Comparison of ENCODE assay signal across 12 cellular contexts in the genomic region with DNA sequence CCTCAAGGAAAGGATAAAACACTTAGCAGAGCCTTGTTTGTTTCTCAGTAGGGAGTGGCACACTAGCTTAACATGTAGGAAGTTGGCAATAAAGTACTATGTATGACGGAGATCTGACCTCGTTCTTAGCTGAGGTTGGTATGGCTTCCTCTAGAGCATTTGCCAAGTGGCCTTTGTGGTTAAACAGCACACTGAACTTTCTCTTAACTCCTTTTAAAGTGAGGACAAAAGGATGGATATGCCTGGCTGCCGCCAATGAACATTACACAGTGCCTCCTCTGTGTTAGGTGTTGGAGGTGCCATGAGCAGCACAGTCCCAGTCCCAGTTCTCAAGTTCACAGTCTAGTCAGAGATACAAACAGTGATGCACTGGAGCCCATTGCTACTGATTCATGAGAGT. TPM values are rescaled to one million over a fixed set of nuclear protein-coding genes. Genes with fewer than 3 reads are reported as not detected.
DNase-seq lines count a peak whose midpoint lies in the region; ATAC-seq, FAIRE-seq and TF ChIP-seq lines count a peak whose summit lies in the region.
"Had no signal": no experiment of that assay in that cellular context is flagged by ENCODE, and none has a peak within 500 bp of the region (broad histone marks: within the 10 kb centered on the region; RNA-seq: fewer than 3 reads in every experiment).

No MANE protein-coding gene starts in this region.

- peak overlapping the region; percentile 29 for H3K4me3 Mint-ChIP-seq in activated CD4-positive, alpha-beta memory T cell treated with anti-CD3 and anti-CD28 coated beads for 36 hours
- H3K4me3 Mint-ChIP-seq: memory B cell had no signal

- peak overlapping the region; percentile 88 for H3K27ac Mint-ChIP-seq in activated CD4-positive, alpha-beta memory T cell treated with anti-CD3 and anti-CD28 coated beads for 36 hours
- H3K27ac Mint-ChIP-seq: memory B cell had no signal

- no peaks in the 10 kb centered on the region; the same call in 1 of the 2 replicates for H3K9me3 ChIP-seq in HAP-1

- no peaks in the 10 kb centered on the region for H3K9me3 Mint-ChIP-seq in activated CD4-positive, alpha-beta memory T cell treated with anti-CD3 and anti-CD28 coated beads for 36 hours
- H3K9me3 Mint-ChIP-seq: memory B cell had no signal

- TF ChIP-seq CTCF in AG10803 (conservative IDR thresholded peaks at IDR 0.05; ENCODE audit: low read length): no peak
- no peak for TF ChIP-seq CTCF in fibroblast of the aortic adventitia (IDR thresholded peaks at IDR 0.05; ENCODE audit: insufficient read depth, low read length)

- CTCF ChIA-PET in activated CD4-positive, alpha-beta memory T cell treated with anti-CD3 and anti-CD28 coated beads for 36 hours (lab: Charles Lee): interaction anchor here (1.3 to 1.5 kb wide), 2 partner anchors 8 to 109 kb away, joined by 3 to 6 read pairs; no protein-coding TSS in a partner anchor

- FAIRE-seq in GM19239 (lab: Jason Lieb, UNC): peak; percentile 84

- H3K36me3 Mint-ChIP-seq in activated CD4-positive, alpha-beta memory T cell treated with anti-CD3 and anti-CD28 coated beads for 36 hours: no peaks in the 10 kb centered on the region
- H3K36me3 Mint-ChIP-seq: memory B cell had no signal

- no peaks in the 10 kb centered on the region for H3K27me3 Mint-ChIP-seq in activated CD4-positive, alpha-beta memory T cell treated with anti-CD3 and anti-CD28 coated beads for 36 hours
- H3K27me3 Mint-ChIP-seq: memory B cell had no signal

- intact Hi-C loops in activated CD4-positive, alpha-beta memory T cell treated with anti-CD3 and anti-CD28 coated beads for 36 hours (cut with micrococcal nuclease): loop anchor here (5.0 to 10.0 kb wide), 4 partner anchors 41 to 468 kb away; no protein-coding TSS in a partner anchor

- no peak overlapping the region for H3K4me3 ChIP-seq in AG10803 (ENCODE audit: low read length)
- H3K4me3 ChIP-seq in fibroblast of the aortic adventitia (ENCODE audit: low read depth, low read length): no peak overlapping the region
- no peak overlapping the region for H3K4me3 ChIP-seq in HAP-1

- DNase-seq in AG10803 (ENCODE audit: low read depth) (peak; percentile 0), GM19239 (ENCODE audit: insufficient read length, low spot score) (no peak), fibroblast of the aortic adventitia (ENCODE audit: low read depth) (peak; percentile 7), amygdala (lab: John Stamatoyannopoulos, UW) (no peak), HAP-1 (ENCODE audit: low spot score in 2 of 2) (no peak), epidermal melanocyte (ENCODE audit: insufficient read length, low spot score) (no peak)
- DNase-seq in activated CD4-positive, alpha-beta memory T cell treated with anti-CD3 and anti-CD28 coated beads for 36 hours: peak; percentile 37
- DNase-seq: cortex of kidney, glutamatergic neuron, retina had no signal

- no peak for ATAC-seq in GM19324 (IDR thresholded peaks at IDR 0.05; ENCODE audit: low FRiP score, unreplicated experiment)

- no peaks in the 10 kb centered on the region for H3K27me3 ChIP-seq in HAP-1 (ENCODE audit: low read depth)

- no peaks in the 10 kb centered on the region for H3K4me1 ChIP-seq in HAP-1

- in situ Hi-C loops in HAP-1 (cut with MboI; ENCODE audit: low sequenced_read_pairs): no loop called here

- POLR2A ChIA-PET in activated CD4-positive, alpha-beta memory T cell treated with anti-CD3 and anti-CD28 coated beads for 36 hours (lab: Charles Lee): interaction anchor here (0.8 kb wide), 1 partner anchor 65 kb away, joined by 3 read pairs; no protein-coding TSS in a partner anchor

- H3K36me3 ChIP-seq in HAP-1 (replicated peaks): no peaks in the 10 kb centered on the region

- H3K4me1 Mint-ChIP-seq in activated CD4-positive, alpha-beta memory T cell treated with anti-CD3 and anti-CD28 coated beads for 36 hours (ENCODE audit: low read depth): peaks cover 66% of the 10 kb centered on the region
- H3K4me1 Mint-ChIP-seq: memory B cell had no signal

RNA-seq across cellular contexts. Expression of gene VGLL1, which starts 54.4 kb away (rescaled TPM):
- not detected for total RNA-seq in activated CD4-positive, alpha-beta memory T cell treated with anti-CD3 and anti-CD28 coated beads for 36 hours
- not detected in 2 replicates for total RNA-seq in fibroblast of the aortic adventitia (ENCODE audit: low replicate concordance)

Comparison
In these comparisons a context has a peak if more than half of its experiments do, and no peak if none do; other contexts are left out.
1. DNase-seq: peak in AG10803 (single experiment), activated CD4-positive, alpha-beta memory T cell treated with anti-CD3 and anti-CD28 coated beads for 36 hours (single experiment) and fibroblast of the aortic adventitia (single experiment); none in GM19239 (single experiment), amygdala (0 of 56), HAP-1 (0 of 2) and epidermal melanocyte (single experiment).